ENCODE assay signal across 26 cellular contexts in the genomic region with DNA sequence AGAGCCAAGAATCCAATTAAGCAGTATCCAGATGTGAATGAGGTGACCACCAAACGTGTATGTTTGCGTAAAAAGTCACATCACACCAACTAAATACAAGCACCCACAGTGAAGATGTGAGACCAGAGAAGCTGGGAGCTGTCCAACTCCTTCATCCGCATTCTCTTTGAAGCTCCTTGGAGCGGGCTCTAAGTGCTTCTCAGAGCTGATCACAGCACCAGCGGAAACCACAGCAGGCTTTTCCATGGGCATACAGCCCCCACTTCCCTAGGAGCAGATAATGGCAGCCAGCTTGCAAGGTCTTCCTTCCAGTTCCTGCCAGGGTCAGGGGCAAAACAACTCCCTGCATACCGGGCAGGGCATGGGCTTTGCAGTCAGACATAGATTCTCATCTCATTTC. TPM values are rescaled to one million over a fixed set of nuclear protein-coding genes. Genes with fewer than 3 reads are reported as not detected.
A peak's percentile ranks its signal among the peaks of the same experiment; 100 is the strongest.
DNase-seq lines count a peak whose midpoint lies in the region; ATAC-seq and TF ChIP-seq lines count a peak whose summit lies in the region.
"Had no signal": no experiment of that assay in that cellular context is flagged by ENCODE, and none has a peak within 500 bp of the region (broad histone marks: within the 10 kb centered on the region; RNA-seq: fewer than 3 reads in every experiment).

No MANE protein-coding gene starts in this region.

- no peaks in the 10 kb centered on the region for H3K27me3 ChIP-seq in rectal smooth muscle tissue (ENCODE audit: control insufficient read depth, insufficient read depth, low read length)
- H3K27me3 ChIP-seq in CD4-positive, alpha-beta T cell (ENCODE audit: control insufficient read depth, insufficient read depth, low read length): no peaks in the 10 kb centered on the region
- H3K27me3 ChIP-seq: BLaER1 treated with 17β-estradiol and CSF1 and Interleukin-3, amounts not matched to agents 10 nM and 100 nM; stomach; upper lobe of left lung had no signal

- H3K36me3 Mint-ChIP-seq in glutamatergic neuron (ENCODE audit: unreplicated experiment): no peaks in the 10 kb centered on the region
- H3K36me3 Mint-ChIP-seq in activated CD4-positive, alpha-beta T cell treated with anti-CD3 and anti-CD28 coated beads, Interleukin-2, amount 10 ng/mL, durations not matched to agents 24 days and 14 days (ENCODE audit: low read depth): no peaks in the 10 kb centered on the region
- no peaks in the 10 kb centered on the region for H3K36me3 Mint-ChIP-seq in CD4-positive, alpha-beta T cell (ENCODE audit: low read depth)
- H3K36me3 Mint-ChIP-seq: natural killer cell had no signal

- no peak overlapping the region for H3K4me3 ChIP-seq in rectal smooth muscle tissue (ENCODE audit: low read length)
- H3K4me3 ChIP-seq: BLaER1 treated with 17β-estradiol and CSF1 and Interleukin-3, amounts not matched to agents 10 nM and 100 nM; K562; stomach; upper lobe of left lung had no signal

- peak overlapping the region; percentile 72 for H3K4me3 Mint-ChIP-seq in glutamatergic neuron (ENCODE audit: unreplicated experiment)
- H3K4me3 Mint-ChIP-seq in activated CD4-positive, alpha-beta T cell treated with anti-CD3 and anti-CD28 coated beads, Interleukin-2, amount 10 ng/mL, durations not matched to agents 24 days and 14 days: no peak overlapping the region
- no peak overlapping the region for H3K4me3 Mint-ChIP-seq in CD4-positive, alpha-beta T cell
- H3K4me3 Mint-ChIP-seq: activated CD4-positive, alpha-beta memory T cell treated with anti-CD3 and anti-CD28 coated beads, Interleukin-2, amount 10 ng/mL, durations not matched to agents 7 days and 5 days; central memory CD8-positive, alpha-beta T cell; natural killer cell had no signal

- H3K9me3 ChIP-seq in CD4-positive, alpha-beta T cell (ENCODE audit: control insufficient read depth, low read length): no peaks in the 10 kb centered on the region
- H3K9me3 ChIP-seq: BLaER1 treated with 17β-estradiol and CSF1 and Interleukin-3, amounts not matched to agents 10 nM and 100 nM; SK-N-SH; stomach; upper lobe of left lung had no signal

- CTCF ChIA-PET in CD4-positive, alpha-beta T cell (lab: Charles Lee): no interaction called here

- peak; percentile 69 for DNase-seq in DMS79 treated with DMSO at 0.1 percent for 48 hours (lab: John Stamatoyannopoulos, UW)
- DNase-seq in M059J (ENCODE audit: low read depth): peak; percentile 18
- DNase-seq in glutamatergic neuron: no peak
- DNase-seq in effector CD4-positive, alpha-beta T cell: no peak
- no peak for DNase-seq in activated CD4-positive, alpha-beta T cell treated with anti-CD3 and anti-CD28 coated beads, Interleukin-2, amount 10 ng/mL, durations not matched to agents 24 days and 14 days
- no peak for DNase-seq in CD4-positive, alpha-beta T cell
- DNase-seq: activated CD4-positive, alpha-beta memory T cell treated with anti-CD3 and anti-CD28 coated beads, Interleukin-2, amount 10 ng/mL, durations not matched to agents 7 days and 5 days; amniotic stem cell; Calu3; foreskin fibroblast; H7; hippocampal formation; mammary epithelial cell; natural killer cell; NCI-H1694; NCI-H526; right cardiac atrium; SK-N-SH; stomach; upper lobe of left lung had no signal

- H3K36me3 ChIP-seq in rectal smooth muscle tissue (ENCODE audit: control insufficient read depth, insufficient read depth, low read length): no peaks in the 10 kb centered on the region
- H3K36me3 ChIP-seq: BLaER1 treated with 17β-estradiol and CSF1 and Interleukin-3, amounts not matched to agents 10 nM and 100 nM; stomach; upper lobe of left lung had no signal

- H3K4me1 ChIP-seq in rectal smooth muscle tissue (ENCODE audit: control insufficient read depth, insufficient read depth, low read length): peaks cover 46% of the 10 kb centered on the region
- H3K4me1 ChIP-seq: BLaER1 treated with 17β-estradiol and CSF1 and Interleukin-3, amounts not matched to agents 10 nM and 100 nM had no signal

- peaks cover 71% of the 10 kb centered on the region for H3K4me1 Mint-ChIP-seq in glutamatergic neuron (ENCODE audit: low read depth, unreplicated experiment)
- no peaks in the 10 kb centered on the region for H3K4me1 Mint-ChIP-seq in activated CD4-positive, alpha-beta T cell treated with anti-CD3 and anti-CD28 coated beads, Interleukin-2, amount 10 ng/mL, durations not matched to agents 24 days and 14 days
- no peaks in the 10 kb centered on the region for H3K4me1 Mint-ChIP-seq in CD4-positive, alpha-beta T cell (ENCODE audit: low read depth)
- H3K4me1 Mint-ChIP-seq: activated CD4-positive, alpha-beta memory T cell treated with anti-CD3 and anti-CD28 coated beads, Interleukin-2, amount 10 ng/mL, durations not matched to agents 7 days and 5 days; central memory CD8-positive, alpha-beta T cell; natural killer cell had no signal

- peaks cover 21% of the 10 kb centered on the region for H3K9me3 Mint-ChIP-seq in glutamatergic neuron (ENCODE audit: unreplicated experiment)
- no peaks in the 10 kb centered on the region for H3K9me3 Mint-ChIP-seq in activated CD4-positive, alpha-beta T cell treated with anti-CD3 and anti-CD28 coated beads, Interleukin-2, amount 10 ng/mL, durations not matched to agents 24 days and 14 days
- H3K9me3 Mint-ChIP-seq in CD4-positive, alpha-beta T cell: no peaks in the 10 kb centered on the region
- H3K9me3 Mint-ChIP-seq: activated CD4-positive, alpha-beta memory T cell treated with anti-CD3 and anti-CD28 coated beads, Interleukin-2, amount 10 ng/mL, durations not matched to agents 7 days and 5 days; central memory CD8-positive, alpha-beta T cell; natural killer cell had no signal

- POLR2A ChIA-PET in CD4-positive, alpha-beta T cell (lab: Charles Lee): no interaction called here

- H3K27ac Mint-ChIP-seq in glutamatergic neuron (ENCODE audit: unreplicated experiment): peak overlapping the region; percentile 83
- H3K27ac Mint-ChIP-seq in activated CD4-positive, alpha-beta T cell treated with anti-CD3 and anti-CD28 coated beads, Interleukin-2, amount 10 ng/mL, durations not matched to agents 24 days and 14 days: no peak overlapping the region
- no peak overlapping the region for H3K27ac Mint-ChIP-seq in CD4-positive, alpha-beta T cell
- H3K27ac Mint-ChIP-seq: activated CD4-positive, alpha-beta memory T cell treated with anti-CD3 and anti-CD28 coated beads, Interleukin-2, amount 10 ng/mL, durations not matched to agents 7 days and 5 days; natural killer cell had no signal

- no peak for TF ChIP-seq CTCF in glutamatergic neuron (IDR thresholded peaks at IDR 0.05; ENCODE audit: partially characterized antibody, unreplicated experiment)
- TF ChIP-seq CTCF in CD4-positive, alpha-beta T cell (IDR thresholded peaks at IDR 0.05): no peak

- no peak overlapping the region for H3K9ac ChIP-seq in rectal smooth muscle tissue (ENCODE audit: low read length)
- H3K9ac ChIP-seq: BLaER1 treated with 17β-estradiol and CSF1 and Interleukin-3, amounts not matched to agents 10 nM and 100 nM; SK-N-SH had no signal

- H3K27me3 Mint-ChIP-seq in glutamatergic neuron (ENCODE audit: unreplicated experiment): peaks cover 14% of the 10 kb centered on the region
- H3K27me3 Mint-ChIP-seq in activated CD4-positive, alpha-beta T cell treated with anti-CD3 and anti-CD28 coated beads, Interleukin-2, amount 10 ng/mL, durations not matched to agents 24 days and 14 days: peaks cover 19% of the 10 kb centered on the region
- H3K27me3 Mint-ChIP-seq in CD4-positive, alpha-beta T cell: peaks cover 39% of the 10 kb centered on the region

- H3K27ac ChIP-seq in rectal smooth muscle tissue (ENCODE audit: low read depth, low read length): peak overlapping the region; percentile 24
- H3K27ac ChIP-seq in CD4-positive, alpha-beta T cell (ENCODE audit: low read depth, low read length): no peak overlapping the region
- H3K27ac ChIP-seq: BLaER1 treated with 17β-estradiol and CSF1 and Interleukin-3, amounts not matched to agents 10 nM and 100 nM; stomach; upper lobe of left lung had no signal

- ATAC-seq in CD4-positive, alpha-beta T cell (ENCODE audit: poor library complexity): no peak
- ATAC-seq in GM21529 (IDR thresholded peaks at IDR 0.05; ENCODE audit: unreplicated experiment): no peak
- ATAC-seq: natural killer cell had no signal

- intact Hi-C loops in activated CD4-positive, alpha-beta T cell treated with anti-CD3 and anti-CD28 coated beads, Interleukin-2, amount 10 ng/mL, durations not matched to agents 24 days and 14 days (cut with micrococcal nuclease): no loop called here
- intact Hi-C loops in CD4-positive, alpha-beta T cell (cut with DNase I, micrococcal nuclease): no loop called here

RNA-seq across cellular contexts. Expression of a gene that starts 36.4 kb away (rescaled TPM):
- 2.5 and 3.4 TPM in 2 replicates for total RNA-seq in M059J (2014; rRNA removed; shearing (Covaris generic))
- 167 TPM for total RNA-seq in glutamatergic neuron (ENCODE audit: unreplicated experiment)
- total RNA-seq in activated CD4-positive, alpha-beta T cell treated with anti-CD3 and anti-CD28 coated beads, Interleukin-2, amount 10 ng/mL, durations not matched to agents 24 days and 14 days: 0.19 and 0.44 TPM in 2 replicates
- not detected for total RNA-seq in CD4-positive, alpha-beta T cell
- total RNA-seq: activated CD4-positive, alpha-beta memory T cell treated with anti-CD3 and anti-CD28 coated beads, Interleukin-2, amount 10 ng/mL, durations not matched to agents 7 days and 5 days; osteocyte had no signal

Comparison
In these comparisons a context has a peak if more than half of its experiments do, and no peak if none do; other contexts are left out.
1. DNase-seq: peak in DMS79 treated with DMSO at 0.1 percent for 48 hours (single experiment) and M059J (single experiment); none in glutamatergic neuron (single experiment), effector CD4-positive, alpha-beta T cell (single experiment), activated CD4-positive, alpha-beta T cell treated with anti-CD3 and anti-CD28 coated beads, Interleukin-2, amount 10 ng/mL, durations not matched to agents 24 days and 14 days (single experiment) and CD4-positive, alpha-beta T cell (0 of 10).
2. RNA of a gene that starts 36.4 kb away (total RNA-seq): 167 TPM in glutamatergic neuron (single experiment); 2.5 to 3.4 TPM in M059J, 0.19 to 0.44 TPM in activated CD4-positive, alpha-beta T cell treated with anti-CD3 and anti-CD28 coated beads, Interleukin-2, amount 10 ng/mL, durations not matched to agents 24 days and 14 days and not detected in CD4-positive, alpha-beta T cell; every median in the first group is over 10 times any median in the second.